Comparison of ENCODE assay signal across 8 cellular contexts in genomic region chr12:27635349-27635972, GRCh38.
DNase-seq lines count a peak whose midpoint lies in the region; ATAC-seq, FAIRE-seq and TF ChIP-seq lines count a peak whose summit lies in the region.

No MANE protein-coding gene starts in this region.

- no peaks in the 10 kb centered on the region for H3K27me3 ChIP-seq in AG04450 (ENCODE audit: control insufficient read depth, insufficient read depth, low read length)
- H3K27me3 ChIP-seq in lower lobe of right lung (ENCODE audit: low read depth), result no peaks in the 10 kb centered on the region

- CTCF ChIA-PET in AG04450 (lab: Charles Lee), result interaction anchor here (0.5 to 3.1 kb wide), 20 partner anchors 12 to 251 kb away, joined by 3 to 30 read pairs (median 3); no protein-coding TSS in a partner anchor

- H3K4me1 ChIP-seq in lower lobe of right lung, result peaks cover 7% of the 10 kb centered on the region

- no peaks in the 10 kb centered on the region for H3K9me3 ChIP-seq in AG04450 (ENCODE audit: control insufficient read depth, insufficient read depth, low read length)
- H3K9me3 ChIP-seq in lower lobe of right lung, result no peaks in the 10 kb centered on the region

- H3K27ac ChIP-seq in AG04450 (ENCODE audit: low read depth, low read length) (no peak overlapping the region), lower lobe of right lung (no peak overlapping the region)

- FAIRE-seq in GM18507 (lab: Jason Lieb, UNC) (peak; percentile 76), colon (lab: Jason Lieb, UNC) (peak; percentile 28)

- intact Hi-C loops in lower lobe of right lung (cut with DNase I), result no loop called here

- H3K4me3 ChIP-seq in AG04450 (ENCODE audit: low read depth, low read length), result no peak overlapping the region
- no peak overlapping the region for H3K4me3 ChIP-seq in lower lobe of right lung

- H3K36me3 ChIP-seq in lower lobe of right lung, result peaks cover 12% of the 10 kb centered on the region

- DNase-seq in AG04450 (ENCODE audit: low read depth, low spot score) (no peak), GM18507 (ENCODE audit: extremely low spot score, insufficient read length, low read depth) (no peak), NCI-H748 (lab: John Stamatoyannopoulos, UW; ENCODE audit: unreplicated experiment) (peak; percentile 22), lower lobe of right lung (no peak), HK-2 (ENCODE audit: unreplicated experiment) (no peak)
- no peak for DNase-seq in activated CD8-positive, alpha-beta memory T cell treated with anti-CD3 and anti-CD28 coated beads for 24 hours

- ATAC-seq in lower lobe of right lung, result peak in 1 of 2 donors; percentile 63
- ATAC-seq in GM19467 (IDR thresholded peaks at IDR 0.05; ENCODE audit: unreplicated experiment), result no peak

- TF ChIP-seq CTCF in AG04450 (IDR thresholded peaks at IDR 0.05; ENCODE audit: low read depth, low read length), result peak; percentile 72
- peak; percentile 61 for TF ChIP-seq CTCF in lower lobe of right lung (IDR thresholded peaks at IDR 0.05)

- POLR2A ChIA-PET in AG04450 (lab: Yijun Ruan, JAX), result no interaction called here
